22 cellular contexts compared by ENCODE assay signal in the genomic region with DNA sequence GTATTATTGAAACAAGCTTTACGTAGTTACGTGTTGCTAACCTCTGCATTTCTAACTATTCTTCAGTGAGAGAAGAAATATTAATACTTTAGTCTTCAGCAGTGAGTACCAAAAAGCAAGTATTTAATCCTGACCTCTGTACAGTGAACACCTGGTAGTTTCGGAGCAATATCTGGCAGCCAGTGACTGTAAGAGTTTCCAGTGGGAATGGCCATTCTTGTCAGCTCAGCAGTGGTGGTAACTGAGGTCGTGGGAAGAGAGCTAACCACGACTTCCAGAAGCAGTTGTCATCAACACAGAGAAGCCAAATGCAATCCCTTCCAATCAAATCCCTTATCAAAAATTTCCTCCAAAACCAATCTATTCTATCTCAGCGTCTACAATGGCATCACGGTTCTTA.
"Had no signal": no experiment of that assay in that cellular context is flagged by ENCODE, and none has a peak within 500 bp of the region (broad histone marks: within the 10 kb centered on the region; RNA-seq: fewer than 3 reads in every experiment).

No MANE protein-coding gene starts in this region.

- H3K9me3 Mint-ChIP-seq: activated naive CD8-positive, alpha-beta T cell treated with anti-CD3 and anti-CD28 coated beads, Interleukin-2, amount 10 ng/mL, durations not matched to agents 7 days and 5 days had no signal

- ATAC-seq: activated CD8-positive, alpha-beta T cell treated with anti-CD3 and anti-CD28 coated beads, Interleukin-2, amount 10 ng/mL, durations not matched to agents 7 days and 5 days; body of pancreas; T-helper 17 cell; WTC11 had no signal

- H3K4me1 ChIP-seq: adrenal gland had no signal

- H3K4me3 Mint-ChIP-seq: activated CD8-positive, alpha-beta T cell treated with anti-CD3 and anti-CD28 coated beads, Interleukin-2, amount 10 ng/mL, durations not matched to agents 7 days and 5 days; activated naive CD8-positive, alpha-beta T cell treated with anti-CD3 and anti-CD28 coated beads, Interleukin-2, amount 10 ng/mL, durations not matched to agents 7 days and 5 days; T-helper 17 cell; WTC11 had no signal

- H2AFZ ChIP-seq: PC-9 had no signal

- H3K27me3 Mint-ChIP-seq: activated naive CD8-positive, alpha-beta T cell treated with anti-CD3 and anti-CD28 coated beads, Interleukin-2, amount 10 ng/mL, durations not matched to agents 7 days and 5 days; T-helper 17 cell had no signal

- H3K36me3 ChIP-seq: adrenal gland had no signal

- H3K36me3 Mint-ChIP-seq: activated naive CD8-positive, alpha-beta T cell treated with anti-CD3 and anti-CD28 coated beads, Interleukin-2, amount 10 ng/mL, durations not matched to agents 7 days and 5 days; WTC11 had no signal

- H3K27ac Mint-ChIP-seq: activated CD8-positive, alpha-beta T cell treated with anti-CD3 and anti-CD28 coated beads, Interleukin-2, amount 10 ng/mL, durations not matched to agents 7 days and 5 days; activated naive CD8-positive, alpha-beta T cell treated with anti-CD3 and anti-CD28 coated beads, Interleukin-2, amount 10 ng/mL, durations not matched to agents 7 days and 5 days; T-helper 17 cell; WTC11 had no signal

- H3K9me3 ChIP-seq: adrenal gland, body of pancreas had no signal

- H3K4me2 ChIP-seq: PC-9 had no signal

- H3K4me1 Mint-ChIP-seq: activated naive CD8-positive, alpha-beta T cell treated with anti-CD3 and anti-CD28 coated beads, Interleukin-2, amount 10 ng/mL, durations not matched to agents 7 days and 5 days; T-helper 17 cell had no signal

- H3K27me3 ChIP-seq: adrenal gland, body of pancreas had no signal

- DNase-seq: activated CD4-positive, alpha-beta T cell treated with anti-CD3 and anti-CD28 coated beads for 48 hours; activated CD4-positive, alpha-beta T cell treated with anti-CD3 and anti-CD28 coated beads, Interleukin-2, amount 50 U/mL, for 4 hours; activated CD4-positive, CD25-positive, alpha-beta regulatory T cell treated with anti-CD3 and anti-CD28 coated beads, Interleukin-2, amount 50 U/mL, for 72 hours; activated CD8-positive, alpha-beta memory T cell treated with anti-CD3 and anti-CD28 coated beads, Interleukin-2, amount 50 U/mL, for 48 hours; activated CD8-positive, alpha-beta T cell treated with anti-CD3 and anti-CD28 coated beads, Interleukin-2, amount 10 ng/mL, durations not matched to agents 7 days and 5 days; activated naive CD4-positive, alpha-beta T cell treated with anti-CD3 and anti-CD28 coated beads, Interleukin-2, amount 50 U/mL, for 16 hours; activated naive CD8-positive, alpha-beta T cell treated with anti-CD3 and anti-CD28 coated beads, Interleukin-2, amount 10 ng/mL, durations not matched to agents 7 days and 5 days; activated T-cell treated with anti-CD3 and anti-CD28 coated beads, Interleukin-2, amount 50 U/mL, for 1 hour; adrenal gland; anterior cingulate cortex; NCI-H1048; NCI-H1930; NCI-H2171; NCI-H2227 treated with DMSO at 0.1 percent for 48 hours; NCI-H526 treated with DMSO at 0.1 percent for 48 hours; NCI-H82; PC-9; SHP77 treated with DMSO at 0.1 percent for 48 hours; T-helper 17 cell; T-helper 9 cell had no signal

- H3K27ac ChIP-seq: adrenal gland, body of pancreas, PC-9 had no signal

- H3K4me3 ChIP-seq: adrenal gland, body of pancreas, PC-9 had no signal
